In the genomic region with DNA sequence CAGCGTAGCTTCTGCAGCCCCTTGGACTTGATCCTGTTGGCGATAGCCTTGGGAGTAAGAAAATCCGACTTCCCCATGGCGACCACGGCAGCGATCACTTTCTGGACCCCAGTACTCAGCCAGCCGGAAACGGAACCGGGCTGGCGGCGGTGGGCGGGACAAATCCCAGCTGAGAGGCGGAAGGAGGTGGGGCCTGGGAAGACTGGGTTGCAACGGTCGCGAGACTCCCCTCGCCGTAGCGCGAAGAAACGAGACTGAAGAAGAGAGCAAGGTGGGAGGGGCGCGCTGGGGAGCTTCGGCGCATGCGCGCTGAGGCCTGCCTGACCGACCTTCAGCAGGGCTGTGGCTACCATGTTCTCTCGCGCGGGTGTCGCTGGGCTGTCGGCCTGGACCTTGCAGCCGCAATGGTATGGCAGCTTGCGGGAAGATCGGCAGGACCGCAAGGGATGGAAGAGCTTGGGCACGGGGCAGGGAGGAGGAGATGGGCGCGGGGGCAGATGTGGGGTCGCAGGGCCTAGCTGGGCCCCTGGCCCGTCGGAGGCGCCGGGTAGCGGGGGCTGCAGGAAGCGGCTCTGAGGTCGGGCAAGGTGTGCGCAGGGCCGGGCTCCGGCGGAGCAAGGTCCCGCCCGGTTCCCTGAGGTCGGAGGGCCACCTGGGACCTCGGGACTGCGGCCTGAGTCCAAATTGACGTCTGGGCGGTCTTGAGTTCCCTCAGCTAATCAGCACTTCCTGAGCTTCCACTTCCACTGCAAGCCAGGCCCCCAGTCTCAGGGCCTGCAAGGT, we compare ENCODE assay signal across 1 cellular context.
A peak's percentile ranks its signal among the peaks of the same experiment; 100 is the strongest.
TF ChIP-seq lines count a peak whose summit lies in the region.

A gene (plus strand): TSS at position 321 of the 783 bp plus-strand sequence. CDS start 31 bp downstream, at position 352.
A gene with protein sequence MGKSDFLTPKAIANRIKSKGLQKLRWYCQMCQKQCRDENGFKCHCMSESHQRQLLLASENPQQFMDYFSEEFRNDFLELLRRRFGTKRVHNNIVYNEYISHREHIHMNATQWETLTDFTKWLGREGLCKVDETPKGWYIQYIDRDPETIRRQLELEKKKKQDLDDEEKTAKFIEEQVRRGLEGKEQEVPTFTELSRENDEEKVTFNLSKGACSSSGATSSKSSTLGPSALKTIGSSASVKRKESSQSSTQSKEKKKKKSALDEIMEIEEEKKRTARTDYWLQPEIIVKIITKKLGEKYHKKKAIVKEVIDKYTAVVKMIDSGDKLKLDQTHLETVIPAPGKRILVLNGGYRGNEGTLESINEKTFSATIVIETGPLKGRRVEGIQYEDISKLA (minus strand): TSS at position 137 of the 783 bp plus-strand sequence. CDS start 60 bp downstream, at position 77.

TF ChIP-seq in HepG2, 621 proteins besides CTCF, POLR2A, EP300 and RAD21 (continued from another document and continues in another):
- TF ChIP-seq, protein P1, sequence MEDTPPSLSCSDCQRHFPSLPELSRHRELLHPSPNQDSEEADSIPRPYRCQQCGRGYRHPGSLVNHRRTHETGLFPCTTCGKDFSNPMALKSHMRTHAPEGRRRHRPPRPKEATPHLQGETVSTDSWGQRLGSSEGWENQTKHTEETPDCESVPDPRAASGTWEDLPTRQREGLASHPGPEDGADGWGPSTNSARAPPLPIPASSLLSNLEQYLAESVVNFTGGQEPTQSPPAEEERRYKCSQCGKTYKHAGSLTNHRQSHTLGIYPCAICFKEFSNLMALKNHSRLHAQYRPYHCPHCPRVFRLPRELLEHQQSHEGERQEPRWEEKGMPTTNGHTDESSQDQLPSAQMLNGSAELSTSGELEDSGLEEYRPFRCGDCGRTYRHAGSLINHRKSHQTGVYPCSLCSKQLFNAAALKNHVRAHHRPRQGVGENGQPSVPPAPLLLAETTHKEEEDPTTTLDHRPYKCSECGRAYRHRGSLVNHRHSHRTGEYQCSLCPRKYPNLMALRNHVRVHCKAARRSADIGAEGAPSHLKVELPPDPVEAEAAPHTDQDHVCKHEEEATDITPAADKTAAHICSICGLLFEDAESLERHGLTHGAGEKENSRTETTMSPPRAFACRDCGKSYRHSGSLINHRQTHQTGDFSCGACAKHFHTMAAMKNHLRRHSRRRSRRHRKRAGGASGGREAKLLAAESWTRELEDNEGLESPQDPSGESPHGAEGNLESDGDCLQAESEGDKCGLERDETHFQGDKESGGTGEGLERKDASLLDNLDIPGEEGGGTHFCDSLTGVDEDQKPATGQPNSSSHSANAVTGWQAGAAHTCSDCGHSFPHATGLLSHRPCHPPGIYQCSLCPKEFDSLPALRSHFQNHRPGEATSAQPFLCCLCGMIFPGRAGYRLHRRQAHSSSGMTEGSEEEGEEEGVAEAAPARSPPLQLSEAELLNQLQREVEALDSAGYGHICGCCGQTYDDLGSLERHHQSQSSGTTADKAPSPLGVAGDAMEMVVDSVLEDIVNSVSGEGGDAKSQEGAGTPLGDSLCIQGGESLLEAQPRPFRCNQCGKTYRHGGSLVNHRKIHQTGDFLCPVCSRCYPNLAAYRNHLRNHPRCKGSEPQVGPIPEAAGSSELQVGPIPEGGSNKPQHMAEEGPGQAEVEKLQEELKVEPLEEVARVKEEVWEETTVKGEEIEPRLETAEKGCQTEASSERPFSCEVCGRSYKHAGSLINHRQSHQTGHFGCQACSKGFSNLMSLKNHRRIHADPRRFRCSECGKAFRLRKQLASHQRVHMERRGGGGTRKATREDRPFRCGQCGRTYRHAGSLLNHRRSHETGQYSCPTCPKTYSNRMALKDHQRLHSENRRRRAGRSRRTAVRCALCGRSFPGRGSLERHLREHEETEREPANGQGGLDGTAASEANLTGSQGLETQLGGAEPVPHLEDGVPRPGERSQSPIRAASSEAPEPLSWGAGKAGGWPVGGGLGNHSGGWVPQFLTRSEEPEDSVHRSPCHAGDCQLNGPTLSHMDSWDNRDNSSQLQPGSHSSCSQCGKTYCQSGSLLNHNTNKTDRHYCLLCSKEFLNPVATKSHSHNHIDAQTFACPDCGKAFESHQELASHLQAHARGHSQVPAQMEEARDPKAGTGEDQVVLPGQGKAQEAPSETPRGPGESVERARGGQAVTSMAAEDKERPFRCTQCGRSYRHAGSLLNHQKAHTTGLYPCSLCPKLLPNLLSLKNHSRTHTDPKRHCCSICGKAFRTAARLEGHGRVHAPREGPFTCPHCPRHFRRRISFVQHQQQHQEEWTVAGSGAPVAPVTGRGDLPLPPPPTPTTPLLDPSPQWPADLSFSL (CRISPR knock-in tag; IDR thresholded peaks at IDR 0.05), result no peak
- TF ChIP-seq MTA1 (CRISPR knock-in tag; IDR thresholded peaks at IDR 0.05; ENCODE audit: borderline replicate concordance), result no peak; the same call in 1 of the 2 replicates
- TF ChIP-seq, protein P2, sequence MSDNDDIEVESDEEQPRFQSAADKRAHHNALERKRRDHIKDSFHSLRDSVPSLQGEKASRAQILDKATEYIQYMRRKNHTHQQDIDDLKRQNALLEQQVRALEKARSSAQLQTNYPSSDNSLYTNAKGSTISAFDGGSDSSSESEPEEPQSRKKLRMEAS (IDR thresholded peaks at IDR 0.05), result peak; percentile 83
- TF ChIP-seq HCFC1 (IDR thresholded peaks at IDR 0.05; ENCODE audit: low read depth, low read length), result no peak; the same call in 1 of the 2 replicates
- no peak for TF ChIP-seq CCAR2 (optimal IDR thresholded peaks at IDR 0.05; ENCODE audit: low read depth, low read length)
- TF ChIP-seq ATF7-NPFF (CRISPR knock-in tag; IDR thresholded peaks at IDR 0.05; ENCODE audit: low read depth), result peak; percentile 71
- TF ChIP-seq, protein P3, sequence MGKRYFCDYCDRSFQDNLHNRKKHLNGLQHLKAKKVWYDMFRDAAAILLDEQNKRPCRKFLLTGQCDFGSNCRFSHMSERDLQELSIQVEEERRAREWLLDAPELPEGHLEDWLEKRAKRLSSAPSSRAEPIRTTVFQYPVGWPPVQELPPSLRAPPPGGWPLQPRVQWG (CRISPR knock-in tag; IDR thresholded peaks at IDR 0.05; ENCODE audit: borderline replicate concordance, low read depth), result no peak
- no peak for TF ChIP-seq ATM (IDR thresholded peaks at IDR 0.05; ENCODE audit: borderline replicate concordance)
- 0 out of 2 replicates have a peak, but pooled peaks have one; percentile 36 for TF ChIP-seq ZC3H4 (CRISPR knock-in tag; IDR thresholded peaks at IDR 0.05; ENCODE audit: borderline replicate concordance)
- no peak for TF ChIP-seq RCOR2 (CRISPR knock-in tag; IDR thresholded peaks at IDR 0.05)
- TF ChIP-seq, protein P4, sequence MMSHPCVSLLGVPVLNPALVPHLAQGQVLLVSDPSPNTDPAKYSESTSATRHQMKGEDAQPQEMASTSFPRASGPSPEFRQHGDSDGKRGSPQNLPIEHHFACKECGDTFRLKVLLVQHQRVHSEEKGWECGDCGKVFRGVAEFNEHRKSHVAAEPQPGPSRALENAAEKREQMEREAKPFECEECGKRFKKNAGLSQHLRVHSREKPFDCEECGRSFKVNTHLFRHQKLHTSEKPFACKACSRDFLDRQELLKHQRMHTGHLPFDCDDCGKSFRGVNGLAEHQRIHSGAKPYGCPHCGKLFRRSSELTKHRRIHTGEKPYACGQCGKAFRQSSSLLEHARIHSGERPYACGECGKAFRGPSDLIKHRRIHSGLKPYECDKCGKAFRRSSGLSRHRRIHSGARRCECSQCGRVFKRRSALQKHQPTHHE (CRISPR knock-in tag; IDR thresholded peaks at IDR 0.05; ENCODE audit: borderline replicate concordance), result peak; percentile 82
- TF ChIP-seq ISX (CRISPR knock-in tag; conservative IDR thresholded peaks at IDR 0.05), result no peak
- TF ChIP-seq ZNF430 (CRISPR knock-in tag; IDR thresholded peaks at IDR 0.05), result no peak; the same call in 1 of the 2 replicates
- TF ChIP-seq ATF1 (CRISPR knock-in tag; IDR thresholded peaks at IDR 0.05), result no peak
- no peak for TF ChIP-seq IKZF1 (IDR thresholded peaks at IDR 0.05)
- no peak for TF ChIP-seq FOXP1 (IDR thresholded peaks at IDR 0.05)
- no peak for TF ChIP-seq FOXP1 (CRISPR knock-in tag; IDR thresholded peaks at IDR 0.05)
- TF ChIP-seq, protein P5, sequence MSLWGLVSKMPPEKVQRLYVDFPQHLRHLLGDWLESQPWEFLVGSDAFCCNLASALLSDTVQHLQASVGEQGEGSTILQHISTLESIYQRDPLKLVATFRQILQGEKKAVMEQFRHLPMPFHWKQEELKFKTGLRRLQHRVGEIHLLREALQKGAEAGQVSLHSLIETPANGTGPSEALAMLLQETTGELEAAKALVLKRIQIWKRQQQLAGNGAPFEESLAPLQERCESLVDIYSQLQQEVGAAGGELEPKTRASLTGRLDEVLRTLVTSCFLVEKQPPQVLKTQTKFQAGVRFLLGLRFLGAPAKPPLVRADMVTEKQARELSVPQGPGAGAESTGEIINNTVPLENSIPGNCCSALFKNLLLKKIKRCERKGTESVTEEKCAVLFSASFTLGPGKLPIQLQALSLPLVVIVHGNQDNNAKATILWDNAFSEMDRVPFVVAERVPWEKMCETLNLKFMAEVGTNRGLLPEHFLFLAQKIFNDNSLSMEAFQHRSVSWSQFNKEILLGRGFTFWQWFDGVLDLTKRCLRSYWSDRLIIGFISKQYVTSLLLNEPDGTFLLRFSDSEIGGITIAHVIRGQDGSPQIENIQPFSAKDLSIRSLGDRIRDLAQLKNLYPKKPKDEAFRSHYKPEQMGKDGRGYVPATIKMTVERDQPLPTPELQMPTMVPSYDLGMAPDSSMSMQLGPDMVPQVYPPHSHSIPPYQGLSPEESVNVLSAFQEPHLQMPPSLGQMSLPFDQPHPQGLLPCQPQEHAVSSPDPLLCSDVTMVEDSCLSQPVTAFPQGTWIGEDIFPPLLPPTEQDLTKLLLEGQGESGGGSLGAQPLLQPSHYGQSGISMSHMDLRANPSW (CRISPR knock-in tag; IDR thresholded peaks at IDR 0.05; ENCODE audit: borderline replicate concordance), result no peak
- peak; percentile 31; the same call in 1 of the 2 replicates for TF ChIP-seq FOXA3 (CRISPR knock-in tag; IDR thresholded peaks at IDR 0.05)
- peak; percentile 24; the same call in 1 of the 2 replicates for TF ChIP-seq RFX1 (IDR thresholded peaks at IDR 0.05)
- TF ChIP-seq SIN3A (IDR thresholded peaks at IDR 0.05; ENCODE audit: borderline replicate concordance, low read depth, low read length), result peak; percentile 66; the same call in 1 of the 2 replicates
- peak; percentile 56; the same call in 1 of the 2 replicates for TF ChIP-seq ZNF253 (CRISPR knock-in tag; IDR thresholded peaks at IDR 0.05; ENCODE audit: borderline replicate concordance)
- no peak for TF ChIP-seq ELF4 (CRISPR knock-in tag; IDR thresholded peaks at IDR 0.05; ENCODE audit: borderline replicate concordance)
- TF ChIP-seq, protein P6, sequence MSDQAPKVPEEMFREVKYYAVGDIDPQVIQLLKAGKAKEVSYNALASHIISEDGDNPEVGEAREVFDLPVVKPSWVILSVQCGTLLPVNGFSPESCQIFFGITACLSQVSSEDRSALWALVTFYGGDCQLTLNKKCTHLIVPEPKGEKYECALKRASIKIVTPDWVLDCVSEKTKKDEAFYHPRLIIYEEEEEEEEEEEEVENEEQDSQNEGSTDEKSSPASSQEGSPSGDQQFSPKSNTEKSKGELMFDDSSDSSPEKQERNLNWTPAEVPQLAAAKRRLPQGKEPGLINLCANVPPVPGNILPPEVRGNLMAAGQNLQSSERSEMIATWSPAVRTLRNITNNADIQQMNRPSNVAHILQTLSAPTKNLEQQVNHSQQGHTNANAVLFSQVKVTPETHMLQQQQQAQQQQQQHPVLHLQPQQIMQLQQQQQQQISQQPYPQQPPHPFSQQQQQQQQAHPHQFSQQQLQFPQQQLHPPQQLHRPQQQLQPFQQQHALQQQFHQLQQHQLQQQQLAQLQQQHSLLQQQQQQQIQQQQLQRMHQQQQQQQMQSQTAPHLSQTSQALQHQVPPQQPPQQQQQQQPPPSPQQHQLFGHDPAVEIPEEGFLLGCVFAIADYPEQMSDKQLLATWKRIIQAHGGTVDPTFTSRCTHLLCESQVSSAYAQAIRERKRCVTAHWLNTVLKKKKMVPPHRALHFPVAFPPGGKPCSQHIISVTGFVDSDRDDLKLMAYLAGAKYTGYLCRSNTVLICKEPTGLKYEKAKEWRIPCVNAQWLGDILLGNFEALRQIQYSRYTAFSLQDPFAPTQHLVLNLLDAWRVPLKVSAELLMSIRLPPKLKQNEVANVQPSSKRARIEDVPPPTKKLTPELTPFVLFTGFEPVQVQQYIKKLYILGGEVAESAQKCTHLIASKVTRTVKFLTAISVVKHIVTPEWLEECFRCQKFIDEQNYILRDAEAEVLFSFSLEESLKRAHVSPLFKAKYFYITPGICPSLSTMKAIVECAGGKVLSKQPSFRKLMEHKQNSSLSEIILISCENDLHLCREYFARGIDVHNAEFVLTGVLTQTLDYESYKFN (CRISPR knock-in tag; conservative IDR thresholded peaks at IDR 0.05), result no peak; the same call in 1 of the 2 replicates
- TF ChIP-seq ZSCAN22 (CRISPR knock-in tag; IDR thresholded peaks at IDR 0.05), result no peak
- TF ChIP-seq, protein P7, sequence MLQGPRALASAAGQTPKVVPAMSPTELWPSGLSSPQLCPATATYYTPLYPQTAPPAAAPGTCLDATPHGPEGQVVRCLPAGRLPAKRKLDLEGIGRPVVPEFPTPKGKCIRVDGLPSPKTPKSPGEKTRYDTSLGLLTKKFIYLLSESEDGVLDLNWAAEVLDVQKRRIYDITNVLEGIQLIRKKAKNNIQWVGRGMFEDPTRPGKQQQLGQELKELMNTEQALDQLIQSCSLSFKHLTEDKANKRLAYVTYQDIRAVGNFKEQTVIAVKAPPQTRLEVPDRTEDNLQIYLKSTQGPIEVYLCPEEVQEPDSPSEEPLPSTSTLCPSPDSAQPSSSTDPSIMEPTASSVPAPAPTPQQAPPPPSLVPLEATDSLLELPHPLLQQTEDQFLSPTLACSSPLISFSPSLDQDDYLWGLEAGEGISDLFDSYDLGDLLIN (CRISPR knock-in tag; IDR thresholded peaks at IDR 0.05; ENCODE audit: borderline replicate concordance), result no peak
- TF ChIP-seq SALL1 (CRISPR knock-in tag; IDR thresholded peaks at IDR 0.05), result peak; percentile 75
- TF ChIP-seq, protein P8, sequence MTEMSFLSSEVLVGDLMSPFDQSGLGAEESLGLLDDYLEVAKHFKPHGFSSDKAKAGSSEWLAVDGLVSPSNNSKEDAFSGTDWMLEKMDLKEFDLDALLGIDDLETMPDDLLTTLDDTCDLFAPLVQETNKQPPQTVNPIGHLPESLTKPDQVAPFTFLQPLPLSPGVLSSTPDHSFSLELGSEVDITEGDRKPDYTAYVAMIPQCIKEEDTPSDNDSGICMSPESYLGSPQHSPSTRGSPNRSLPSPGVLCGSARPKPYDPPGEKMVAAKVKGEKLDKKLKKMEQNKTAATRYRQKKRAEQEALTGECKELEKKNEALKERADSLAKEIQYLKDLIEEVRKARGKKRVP (CRISPR knock-in tag; IDR thresholded peaks at IDR 0.05), result no peak
- no peak for TF ChIP-seq ARNT (IDR thresholded peaks at IDR 0.05)
- peak; percentile 66; the same call in 1 of the 2 replicates for TF ChIP-seq NFKBIZ (CRISPR knock-in tag; IDR thresholded peaks at IDR 0.05)
- TF ChIP-seq ZNF282 (IDR thresholded peaks at IDR 0.05; ENCODE audit: partially characterized antibody), result no peak
- TF ChIP-seq ONECUT2 (CRISPR knock-in tag; IDR thresholded peaks at IDR 0.05), result no peak
- peak; percentile 7; the same call in 1 of the 2 replicates for TF ChIP-seq ZNF839 (CRISPR knock-in tag; IDR thresholded peaks at IDR 0.05; ENCODE audit: borderline replicate concordance)
- peak; percentile 84; the same call in 1 of the 2 replicates for TF ChIP-seq KDM2A (CRISPR knock-in tag; IDR thresholded peaks at IDR 0.05; ENCODE audit: borderline replicate concordance, low read depth)
